1 cellular context compared by ENCODE assay signal in genomic region chr9:6439051-6439703, GRCh38.
TF ChIP-seq lines count a peak whose summit lies in the region.

No MANE protein-coding gene starts in this region.

TF ChIP-seq in WTC11, 78 proteins besides CTCF, POLR2A, EP300 and RAD21 (continued from another document):
- TF ChIP-seq, protein P1, sequence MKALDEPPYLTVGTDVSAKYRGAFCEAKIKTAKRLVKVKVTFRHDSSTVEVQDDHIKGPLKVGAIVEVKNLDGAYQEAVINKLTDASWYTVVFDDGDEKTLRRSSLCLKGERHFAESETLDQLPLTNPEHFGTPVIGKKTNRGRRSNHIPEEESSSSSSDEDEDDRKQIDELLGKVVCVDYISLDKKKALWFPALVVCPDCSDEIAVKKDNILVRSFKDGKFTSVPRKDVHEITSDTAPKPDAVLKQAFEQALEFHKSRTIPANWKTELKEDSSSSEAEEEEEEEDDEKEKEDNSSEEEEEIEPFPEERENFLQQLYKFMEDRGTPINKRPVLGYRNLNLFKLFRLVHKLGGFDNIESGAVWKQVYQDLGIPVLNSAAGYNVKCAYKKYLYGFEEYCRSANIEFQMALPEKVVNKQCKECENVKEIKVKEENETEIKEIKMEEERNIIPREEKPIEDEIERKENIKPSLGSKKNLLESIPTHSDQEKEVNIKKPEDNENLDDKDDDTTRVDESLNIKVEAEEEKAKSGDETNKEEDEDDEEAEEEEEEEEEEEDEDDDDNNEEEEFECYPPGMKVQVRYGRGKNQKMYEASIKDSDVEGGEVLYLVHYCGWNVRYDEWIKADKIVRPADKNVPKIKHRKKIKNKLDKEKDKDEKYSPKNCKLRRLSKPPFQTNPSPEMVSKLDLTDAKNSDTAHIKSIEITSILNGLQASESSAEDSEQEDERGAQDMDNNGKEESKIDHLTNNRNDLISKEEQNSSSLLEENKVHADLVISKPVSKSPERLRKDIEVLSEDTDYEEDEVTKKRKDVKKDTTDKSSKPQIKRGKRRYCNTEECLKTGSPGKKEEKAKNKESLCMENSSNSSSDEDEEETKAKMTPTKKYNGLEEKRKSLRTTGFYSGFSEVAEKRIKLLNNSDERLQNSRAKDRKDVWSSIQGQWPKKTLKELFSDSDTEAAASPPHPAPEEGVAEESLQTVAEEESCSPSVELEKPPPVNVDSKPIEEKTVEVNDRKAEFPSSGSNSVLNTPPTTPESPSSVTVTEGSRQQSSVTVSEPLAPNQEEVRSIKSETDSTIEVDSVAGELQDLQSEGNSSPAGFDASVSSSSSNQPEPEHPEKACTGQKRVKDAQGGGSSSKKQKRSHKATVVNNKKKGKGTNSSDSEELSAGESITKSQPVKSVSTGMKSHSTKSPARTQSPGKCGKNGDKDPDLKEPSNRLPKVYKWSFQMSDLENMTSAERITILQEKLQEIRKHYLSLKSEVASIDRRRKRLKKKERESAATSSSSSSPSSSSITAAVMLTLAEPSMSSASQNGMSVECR (CRISPR knock-in tag; IDR thresholded peaks at IDR 0.05; ENCODE audit: borderline replicate concordance) = no peak
- no peak for TF ChIP-seq ZNF532 (CRISPR knock-in tag; IDR thresholded peaks at IDR 0.05; ENCODE audit: borderline replicate concordance)
- TF ChIP-seq E2F4 (CRISPR knock-in tag; IDR thresholded peaks at IDR 0.05; ENCODE audit: borderline replicate concordance, low read depth) = no peak
- no peak for TF ChIP-seq GRHL2 (CRISPR knock-in tag; IDR thresholded peaks at IDR 0.05; ENCODE audit: insufficient replicate concordance, severe bottlenecking)
- TF ChIP-seq MLX (CRISPR knock-in tag; IDR thresholded peaks at IDR 0.05) = no peak
- TF ChIP-seq, protein P2, sequence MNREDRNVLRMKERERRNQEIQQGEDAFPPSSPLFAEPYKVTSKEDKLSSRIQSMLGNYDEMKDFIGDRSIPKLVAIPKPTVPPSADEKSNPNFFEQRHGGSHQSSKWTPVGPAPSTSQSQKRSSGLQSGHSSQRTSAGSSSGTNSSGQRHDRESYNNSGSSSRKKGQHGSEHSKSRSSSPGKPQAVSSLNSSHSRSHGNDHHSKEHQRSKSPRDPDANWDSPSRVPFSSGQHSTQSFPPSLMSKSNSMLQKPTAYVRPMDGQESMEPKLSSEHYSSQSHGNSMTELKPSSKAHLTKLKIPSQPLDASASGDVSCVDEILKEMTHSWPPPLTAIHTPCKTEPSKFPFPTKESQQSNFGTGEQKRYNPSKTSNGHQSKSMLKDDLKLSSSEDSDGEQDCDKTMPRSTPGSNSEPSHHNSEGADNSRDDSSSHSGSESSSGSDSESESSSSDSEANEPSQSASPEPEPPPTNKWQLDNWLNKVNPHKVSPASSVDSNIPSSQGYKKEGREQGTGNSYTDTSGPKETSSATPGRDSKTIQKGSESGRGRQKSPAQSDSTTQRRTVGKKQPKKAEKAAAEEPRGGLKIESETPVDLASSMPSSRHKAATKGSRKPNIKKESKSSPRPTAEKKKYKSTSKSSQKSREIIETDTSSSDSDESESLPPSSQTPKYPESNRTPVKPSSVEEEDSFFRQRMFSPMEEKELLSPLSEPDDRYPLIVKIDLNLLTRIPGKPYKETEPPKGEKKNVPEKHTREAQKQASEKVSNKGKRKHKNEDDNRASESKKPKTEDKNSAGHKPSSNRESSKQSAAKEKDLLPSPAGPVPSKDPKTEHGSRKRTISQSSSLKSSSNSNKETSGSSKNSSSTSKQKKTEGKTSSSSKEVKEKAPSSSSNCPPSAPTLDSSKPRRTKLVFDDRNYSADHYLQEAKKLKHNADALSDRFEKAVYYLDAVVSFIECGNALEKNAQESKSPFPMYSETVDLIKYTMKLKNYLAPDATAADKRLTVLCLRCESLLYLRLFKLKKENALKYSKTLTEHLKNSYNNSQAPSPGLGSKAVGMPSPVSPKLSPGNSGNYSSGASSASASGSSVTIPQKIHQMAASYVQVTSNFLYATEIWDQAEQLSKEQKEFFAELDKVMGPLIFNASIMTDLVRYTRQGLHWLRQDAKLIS (CRISPR knock-in tag; IDR thresholded peaks at IDR 0.05; ENCODE audit: borderline replicate concordance) = no peak
- TF ChIP-seq USF2 (CRISPR knock-in tag; IDR thresholded peaks at IDR 0.05) = no peak
